Comparison of ENCODE assay signal across 8 cellular contexts in the genomic region with DNA sequence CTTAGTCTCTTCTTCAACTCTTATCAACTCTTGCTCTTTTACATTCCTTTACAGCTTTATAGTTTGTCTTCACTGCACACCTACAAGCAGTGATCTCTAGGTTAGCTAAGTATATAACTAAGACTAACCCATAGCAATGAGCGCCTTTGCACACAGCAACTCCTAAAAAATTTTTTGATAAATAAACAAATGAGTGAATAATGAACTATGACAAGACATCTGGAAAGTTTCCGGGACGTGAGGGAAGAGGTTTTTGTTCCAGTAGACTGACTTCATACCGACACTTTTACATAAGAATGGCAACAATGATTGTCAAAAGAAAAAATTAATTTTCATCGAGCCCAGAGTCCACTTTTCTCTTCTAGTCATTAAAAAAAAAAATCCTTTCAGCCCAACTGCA.
DNase-seq lines count a peak whose midpoint lies in the region; ATAC-seq, FAIRE-seq and TF ChIP-seq lines count a peak whose summit lies in the region.

No MANE protein-coding gene starts in this region.

- H3K4me3 ChIP-seq in GM23248 (peak overlapping the region; percentile 94), right cardiac atrium (ENCODE audit: low read length) (peak overlapping the region; percentile 65), skeletal muscle tissue (ENCODE audit: low read length in 3 of 3) (peak overlapping the region; percentile 81 to 83 (median 82))

- peak overlapping the region; percentile 90 for H3K4me3 Mint-ChIP-seq in WTC11

- H3K9ac ChIP-seq in GM23248 (peak overlapping the region; percentile 86), skeletal muscle tissue (ENCODE audit: low read depth in 1 of 3, low read length in 3 of 3) (peak overlapping the region; percentile 75 to 81 (median 78))

- peaks cover 10% of the 10 kb centered on the region for H3K4me1 Mint-ChIP-seq in WTC11

- ATAC-seq in WTC11 (no peak), right cardiac atrium (no peak)

- in situ Hi-C loops in GM23248 (cut with MboI), result no loop called here

- no peaks in the 10 kb centered on the region for H4K20me1 ChIP-seq in GM23248 (ENCODE audit: insufficient read depth)

- TF ChIP-seq CTCF in WTC11 (IDR thresholded peaks at IDR 0.05), result no peak

- H3K9me3 ChIP-seq in GM23248 (ENCODE audit: low read depth), result no peaks in the 10 kb centered on the region
- no peaks in the 10 kb centered on the region for H3K9me3 ChIP-seq in right cardiac atrium (ENCODE audit: control insufficient read depth, low read length)
- H3K9me3 ChIP-seq in skeletal muscle tissue (ENCODE audit: control insufficient read depth in 3 of 3, low read length in 3 of 3), result no peaks in the 10 kb centered on the region

- CTCF ChIA-PET in WTC11 (lab: Charles Lee), result interaction anchor here (0.7 to 1.9 kb wide), 4 partner anchors 12 to 143 kb away, joined by 3 to 8 read pairs (median 4); no protein-coding TSS in a partner anchor

- no peaks in the 10 kb centered on the region for H3K9me2 ChIP-seq in GM23248 (ENCODE audit: insufficient read depth)

- POLR2A ChIA-PET in WTC11 (lab: Charles Lee), result no interaction called here

- H3K27me3 Mint-ChIP-seq in WTC11 (ENCODE audit: low read depth), result no peaks in the 10 kb centered on the region

- no peaks in the 10 kb centered on the region for H3K9me3 Mint-ChIP-seq in WTC11

- no peaks in the 10 kb centered on the region for H3K27me3 ChIP-seq in GM23248 (replicated peaks; ENCODE audit: insufficient read depth)
- H3K27me3 ChIP-seq in right cardiac atrium (ENCODE audit: control insufficient read depth, insufficient read depth), result no peaks in the 10 kb centered on the region
- no peaks in the 10 kb centered on the region for H3K27me3 ChIP-seq in skeletal muscle tissue (ENCODE audit: control insufficient read depth in 3 of 3, insufficient read depth in 3 of 3, low read length in 3 of 3)

- peak overlapping the region; percentile 85 for H3K27ac ChIP-seq in GM23248
- H3K27ac ChIP-seq in right cardiac atrium (ENCODE audit: low read length), result peak overlapping the region; percentile 61
- peak overlapping the region; percentile 71 for H3K27ac ChIP-seq in skeletal muscle tissue (ENCODE audit: low read depth, low read length)

- no peak for FAIRE-seq in frontal cortex (lab: Jason Lieb, UNC)

- peak overlapping the region; percentile 100 for H2AFZ ChIP-seq in GM23248

- no peaks in the 10 kb centered on the region for H3K36me3 ChIP-seq in GM23248 (ENCODE audit: low read depth)
- H3K36me3 ChIP-seq in skeletal muscle tissue (ENCODE audit: control insufficient read depth in 3 of 3, insufficient read depth in 3 of 3, low read length in 3 of 3), result no peaks in the 10 kb centered on the region

- no peaks in the 10 kb centered on the region for H3K36me3 Mint-ChIP-seq in WTC11

- H3K4me2 ChIP-seq in GM23248 (ENCODE audit: unreplicated experiment), result peak overlapping the region; percentile 90

- 0 to 2% methylated on average over 5 of the region's 5 CpGs for WGBS in GM23248 (ENCODE audit: low coverage in 1 of 2, low lambda C conversion rate in 2 of 2, missing lambda C conversion rate in 2 of 2), 2 experiments
- WGBS in right cardiac atrium, result 20% methylated on average over 5 of the region's 5 CpGs

- peak overlapping the region; percentile 97 for H3K27ac Mint-ChIP-seq in WTC11

- peak; percentile 63 for DNase-seq in GM23248
- DNase-seq in WTC11 (ENCODE audit: low spot score), result no peak
- DNase-seq in right cardiac atrium, result no peak
- no peak for DNase-seq in activated CD4-positive, CD25-positive, alpha-beta regulatory T cell treated with anti-CD3 and anti-CD28 coated beads, Interleukin-2, amount 50 U/mL, for 72 hours
- no peak for DNase-seq in frontal cortex (ENCODE audit: low spot score in 2 of 2)
- DNase-seq in NCI-H1092 treated with DMSO at 0.1 percent for 48 hours (lab: John Stamatoyannopoulos, UW), result no peak
- no peak for DNase-seq in DMS114 treated with DMSO at 0.1 percent for 48 hours (lab: John Stamatoyannopoulos, UW; ENCODE audit: unreplicated experiment)

- peaks cover 41% of the 10 kb centered on the region for H3F3A ChIP-seq in GM23248 (ENCODE audit: insufficient read depth)

- peaks cover 20% of the 10 kb centered on the region for H3K4me1 ChIP-seq in GM23248 (ENCODE audit: insufficient read depth)
- peaks cover 2% of the 10 kb centered on the region for H3K4me1 ChIP-seq in right cardiac atrium (ENCODE audit: control insufficient read depth, insufficient read depth, low read length)
- H3K4me1 ChIP-seq in skeletal muscle tissue (ENCODE audit: control insufficient read depth in 3 of 3, insufficient read depth in 3 of 3, low read length in 3 of 3), result peaks cover 3 to 8% (median 6%) of the 10 kb centered on the region in 3 donors

- intact Hi-C loops in right cardiac atrium (cut with DNase I), result loop anchor here in 1 of 4 donors (5.0 kb wide), 1 partner anchor 131 kb away; no protein-coding TSS in a partner anchor

- H3K79me2 ChIP-seq in GM23248 (ENCODE audit: insufficient read depth), result peaks cover 36% of the 10 kb centered on the region

TF ChIP-seq in WTC11, 78 proteins besides CTCF, POLR2A, EP300 and RAD21 (continues in another document):
- TF ChIP-seq ESRRA (CRISPR knock-in tag; IDR thresholded peaks at IDR 0.05; ENCODE audit: borderline replicate concordance) (no peak), EMX1 (CRISPR knock-in tag; IDR thresholded peaks at IDR 0.05) (no peak), IRF2 (CRISPR knock-in tag; IDR thresholded peaks at IDR 0.05; ENCODE audit: borderline replicate concordance, low read depth) (no peak)
- TF ChIP-seq, protein P1, sequence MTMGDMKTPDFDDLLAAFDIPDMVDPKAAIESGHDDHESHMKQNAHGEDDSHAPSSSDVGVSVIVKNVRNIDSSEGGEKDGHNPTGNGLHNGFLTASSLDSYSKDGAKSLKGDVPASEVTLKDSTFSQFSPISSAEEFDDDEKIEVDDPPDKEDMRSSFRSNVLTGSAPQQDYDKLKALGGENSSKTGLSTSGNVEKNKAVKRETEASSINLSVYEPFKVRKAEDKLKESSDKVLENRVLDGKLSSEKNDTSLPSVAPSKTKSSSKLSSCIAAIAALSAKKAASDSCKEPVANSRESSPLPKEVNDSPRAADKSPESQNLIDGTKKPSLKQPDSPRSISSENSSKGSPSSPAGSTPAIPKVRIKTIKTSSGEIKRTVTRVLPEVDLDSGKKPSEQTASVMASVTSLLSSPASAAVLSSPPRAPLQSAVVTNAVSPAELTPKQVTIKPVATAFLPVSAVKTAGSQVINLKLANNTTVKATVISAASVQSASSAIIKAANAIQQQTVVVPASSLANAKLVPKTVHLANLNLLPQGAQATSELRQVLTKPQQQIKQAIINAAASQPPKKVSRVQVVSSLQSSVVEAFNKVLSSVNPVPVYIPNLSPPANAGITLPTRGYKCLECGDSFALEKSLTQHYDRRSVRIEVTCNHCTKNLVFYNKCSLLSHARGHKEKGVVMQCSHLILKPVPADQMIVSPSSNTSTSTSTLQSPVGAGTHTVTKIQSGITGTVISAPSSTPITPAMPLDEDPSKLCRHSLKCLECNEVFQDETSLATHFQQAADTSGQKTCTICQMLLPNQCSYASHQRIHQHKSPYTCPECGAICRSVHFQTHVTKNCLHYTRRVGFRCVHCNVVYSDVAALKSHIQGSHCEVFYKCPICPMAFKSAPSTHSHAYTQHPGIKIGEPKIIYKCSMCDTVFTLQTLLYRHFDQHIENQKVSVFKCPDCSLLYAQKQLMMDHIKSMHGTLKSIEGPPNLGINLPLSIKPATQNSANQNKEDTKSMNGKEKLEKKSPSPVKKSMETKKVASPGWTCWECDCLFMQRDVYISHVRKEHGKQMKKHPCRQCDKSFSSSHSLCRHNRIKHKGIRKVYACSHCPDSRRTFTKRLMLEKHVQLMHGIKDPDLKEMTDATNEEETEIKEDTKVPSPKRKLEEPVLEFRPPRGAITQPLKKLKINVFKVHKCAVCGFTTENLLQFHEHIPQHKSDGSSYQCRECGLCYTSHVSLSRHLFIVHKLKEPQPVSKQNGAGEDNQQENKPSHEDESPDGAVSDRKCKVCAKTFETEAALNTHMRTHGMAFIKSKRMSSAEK (CRISPR knock-in tag; IDR thresholded peaks at IDR 0.05; ENCODE audit: borderline replicate concordance), result no peak
- TF ChIP-seq, protein P2, sequence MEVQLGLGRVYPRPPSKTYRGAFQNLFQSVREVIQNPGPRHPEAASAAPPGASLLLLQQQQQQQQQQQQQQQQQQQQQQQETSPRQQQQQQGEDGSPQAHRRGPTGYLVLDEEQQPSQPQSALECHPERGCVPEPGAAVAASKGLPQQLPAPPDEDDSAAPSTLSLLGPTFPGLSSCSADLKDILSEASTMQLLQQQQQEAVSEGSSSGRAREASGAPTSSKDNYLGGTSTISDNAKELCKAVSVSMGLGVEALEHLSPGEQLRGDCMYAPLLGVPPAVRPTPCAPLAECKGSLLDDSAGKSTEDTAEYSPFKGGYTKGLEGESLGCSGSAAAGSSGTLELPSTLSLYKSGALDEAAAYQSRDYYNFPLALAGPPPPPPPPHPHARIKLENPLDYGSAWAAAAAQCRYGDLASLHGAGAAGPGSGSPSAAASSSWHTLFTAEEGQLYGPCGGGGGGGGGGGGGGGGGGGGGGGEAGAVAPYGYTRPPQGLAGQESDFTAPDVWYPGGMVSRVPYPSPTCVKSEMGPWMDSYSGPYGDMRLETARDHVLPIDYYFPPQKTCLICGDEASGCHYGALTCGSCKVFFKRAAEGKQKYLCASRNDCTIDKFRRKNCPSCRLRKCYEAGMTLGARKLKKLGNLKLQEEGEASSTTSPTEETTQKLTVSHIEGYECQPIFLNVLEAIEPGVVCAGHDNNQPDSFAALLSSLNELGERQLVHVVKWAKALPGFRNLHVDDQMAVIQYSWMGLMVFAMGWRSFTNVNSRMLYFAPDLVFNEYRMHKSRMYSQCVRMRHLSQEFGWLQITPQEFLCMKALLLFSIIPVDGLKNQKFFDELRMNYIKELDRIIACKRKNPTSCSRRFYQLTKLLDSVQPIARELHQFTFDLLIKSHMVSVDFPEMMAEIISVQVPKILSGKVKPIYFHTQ (CRISPR knock-in tag; IDR thresholded peaks at IDR 0.05), result no peak
